ENCODE assay signal across 13 cellular contexts in the genomic region with DNA sequence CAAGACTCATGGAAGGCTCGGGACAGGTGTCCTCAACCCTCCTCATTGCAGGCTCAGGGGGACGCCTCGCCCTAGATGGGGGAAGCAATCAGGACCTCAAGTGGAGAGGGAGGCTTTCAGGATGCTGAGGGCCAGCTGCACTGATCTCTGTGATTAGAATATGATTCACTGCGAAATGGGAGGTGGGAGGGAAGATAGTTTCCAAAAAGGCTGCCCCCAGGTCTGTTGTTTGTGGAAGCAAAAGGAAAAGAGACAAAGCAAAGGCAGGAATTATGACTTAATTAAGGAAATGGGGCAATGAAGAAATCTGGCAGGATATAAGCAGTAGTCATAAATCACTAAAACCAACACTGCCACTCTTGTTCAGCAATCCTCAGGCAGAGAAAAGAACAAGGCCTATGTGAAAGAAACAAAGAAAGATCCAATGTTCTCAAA.
DNase-seq lines count a peak whose midpoint lies in the region; ATAC-seq, FAIRE-seq and TF ChIP-seq lines count a peak whose summit lies in the region.
"Had no signal": no experiment of that assay in that cellular context is flagged by ENCODE, and none has a peak within 500 bp of the region (broad histone marks: within the 10 kb centered on the region; RNA-seq: fewer than 3 reads in every experiment).

No MANE protein-coding gene starts in this region.

- TF ChIP-seq CTCF in astrocyte (IDR thresholded peaks at IDR 0.05; ENCODE audit: insufficient read depth, low read depth, low read length) (no peak), lung (IDR thresholded peaks at IDR 0.05; ENCODE audit: control extremely low read depth, extremely low read depth) (no peak)

- no peak overlapping the region for H3K4me3 Mint-ChIP-seq in astrocyte (ENCODE audit: unreplicated experiment)
- no peak overlapping the region for H3K4me3 Mint-ChIP-seq in natural killer cell treated with Interleukin-12 subunit alpha and Interleukin-12 subunit beta and Interleukin-15 and Interleukin-18, amount 100 ng/mL, for 72 hours
- H3K4me3 Mint-ChIP-seq: activated naive CD8-positive, alpha-beta T cell treated with anti-CD3 and anti-CD28 coated beads for 36 hours had no signal

- H3K9me3 ChIP-seq in astrocyte (ENCODE audit: insufficient read depth, low read depth, low read length), result no peaks in the 10 kb centered on the region
- no peaks in the 10 kb centered on the region for H3K9me3 ChIP-seq in lung (ENCODE audit: control insufficient read depth in 2 of 2, insufficient read depth in 1 of 2, low read length in 1 of 2)

- H3K27me3 ChIP-seq in astrocyte (ENCODE audit: insufficient read depth, low read length) (no peaks in the 10 kb centered on the region), lung (ENCODE audit: control insufficient read depth, insufficient read depth) (no peaks in the 10 kb centered on the region)

- no peaks in the 10 kb centered on the region for H3K9me3 Mint-ChIP-seq in astrocyte (ENCODE audit: unreplicated experiment)
- no peaks in the 10 kb centered on the region for H3K9me3 Mint-ChIP-seq in natural killer cell treated with Interleukin-12 subunit alpha and Interleukin-12 subunit beta and Interleukin-15 and Interleukin-18, amount 100 ng/mL, for 72 hours
- H3K9me3 Mint-ChIP-seq: activated naive CD8-positive, alpha-beta T cell treated with anti-CD3 and anti-CD28 coated beads for 36 hours had no signal

- 26 to 33% methylated on average over 4 of the region's 4 CpGs for WGBS in lung, 2 donors

- no peak overlapping the region for H3K4me3 ChIP-seq in astrocyte (ENCODE audit: insufficient read depth, low read depth, low read length)
- no peak overlapping the region for H3K4me3 ChIP-seq in lung

- H3K4me2 ChIP-seq in astrocyte (ENCODE audit: low read length), result no peak overlapping the region

- DNase-seq in DMS79 treated with DMSO at 0.1 percent for 48 hours (lab: John Stamatoyannopoulos, UW), result peak; percentile 15
- DNase-seq in NCI-H2081 (lab: John Stamatoyannopoulos, UW), result peak; percentile 30 to 77
- DNase-seq in astrocyte (ENCODE audit: low read depth), result peak; percentile 46
- DNase-seq in lung (ENCODE audit: low spot score), result no peak
- DNase-seq in activated effector memory CD4-positive, alpha-beta T cell treated with anti-CD3 and anti-CD28 coated beads, Interleukin-2, amount 50 U/mL, for 16 hours, result no peak
- DNase-seq in natural killer cell treated with Interleukin-12 subunit alpha and Interleukin-12 subunit beta and Interleukin-15 and Interleukin-18, amount 100 ng/mL, for 72 hours (ENCODE audit: low spot score), result no peak
- no peak for DNase-seq in germinal center (ENCODE audit: low spot score)
- DNase-seq: activated naive CD8-positive, alpha-beta T cell treated with anti-CD3 and anti-CD28 coated beads for 36 hours; NCI-H2029; T1000 had no signal

- H3K27me3 Mint-ChIP-seq in astrocyte (ENCODE audit: low read depth, unreplicated experiment), result peaks cover 27% of the 10 kb centered on the region
- peaks cover 6 to 13% of the 10 kb centered on the region in 2 donors for H3K27me3 Mint-ChIP-seq in natural killer cell treated with Interleukin-12 subunit alpha and Interleukin-12 subunit beta and Interleukin-15 and Interleukin-18, amount 100 ng/mL, for 72 hours
- H3K27me3 Mint-ChIP-seq: activated naive CD8-positive, alpha-beta T cell treated with anti-CD3 and anti-CD28 coated beads for 36 hours had no signal

- H3K36me3 Mint-ChIP-seq in astrocyte (ENCODE audit: low read depth, unreplicated experiment), result no peaks in the 10 kb centered on the region
- no peaks in the 10 kb centered on the region for H3K36me3 Mint-ChIP-seq in natural killer cell treated with Interleukin-12 subunit alpha and Interleukin-12 subunit beta and Interleukin-15 and Interleukin-18, amount 100 ng/mL, for 72 hours
- H3K36me3 Mint-ChIP-seq: activated naive CD8-positive, alpha-beta T cell treated with anti-CD3 and anti-CD28 coated beads for 36 hours had no signal

- H3K79me2 ChIP-seq in astrocyte (ENCODE audit: insufficient read depth, low read length), result no peaks in the 10 kb centered on the region

- H2AFZ ChIP-seq in astrocyte (ENCODE audit: low read depth, low read length), result no peak overlapping the region

- no peak overlapping the region for H3K27ac Mint-ChIP-seq in astrocyte (ENCODE audit: unreplicated experiment)
- no peak overlapping the region for H3K27ac Mint-ChIP-seq in natural killer cell treated with Interleukin-12 subunit alpha and Interleukin-12 subunit beta and Interleukin-15 and Interleukin-18, amount 100 ng/mL, for 72 hours
- H3K27ac Mint-ChIP-seq: activated naive CD8-positive, alpha-beta T cell treated with anti-CD3 and anti-CD28 coated beads for 36 hours had no signal

- H3K27ac ChIP-seq in astrocyte (ENCODE audit: low read depth, low read length) (no peak overlapping the region), lung (ENCODE audit: low read depth in 1 of 2, low read length in 1 of 2) (no peak overlapping the region)

- no peak overlapping the region for H3K9ac ChIP-seq in astrocyte (ENCODE audit: low read length)

- H4K20me1 ChIP-seq in astrocyte (ENCODE audit: insufficient read depth, low read length), result no peaks in the 10 kb centered on the region

- ATAC-seq in lung (ENCODE audit: insufficient read depth, low FRiP score) (peak; percentile 41), GM19463 (IDR thresholded peaks at IDR 0.05; ENCODE audit: unreplicated experiment) (no peak)
- no peak for ATAC-seq in natural killer cell treated with Interleukin-12 subunit alpha and Interleukin-12 subunit beta and Interleukin-15 and Interleukin-18, amount 100 ng/mL, for 72 hours
- ATAC-seq: sciatic nerve had no signal

- no peaks in the 10 kb centered on the region for H3K4me1 ChIP-seq in astrocyte (ENCODE audit: insufficient read depth, low read length)
- peaks cover 0 to 3% of the 10 kb centered on the region in 2 donors for H3K4me1 ChIP-seq in lung (ENCODE audit: control insufficient read depth in 2 of 2, insufficient read depth in 2 of 2, low read length in 2 of 2)

- H3K4me1 Mint-ChIP-seq in astrocyte (ENCODE audit: low read depth, unreplicated experiment), result no peaks in the 10 kb centered on the region
- H3K4me1 Mint-ChIP-seq in natural killer cell treated with Interleukin-12 subunit alpha and Interleukin-12 subunit beta and Interleukin-15 and Interleukin-18, amount 100 ng/mL, for 72 hours (ENCODE audit: low read depth in 2 of 2), result no peaks in the 10 kb centered on the region
- H3K4me1 Mint-ChIP-seq: activated naive CD8-positive, alpha-beta T cell treated with anti-CD3 and anti-CD28 coated beads for 36 hours had no signal

- FAIRE-seq in astrocyte (lab: Jason Lieb, UNC), result no peak
- FAIRE-seq: colon had no signal

- H3K36me3 ChIP-seq in astrocyte (ENCODE audit: insufficient read depth, low read length) (no peaks in the 10 kb centered on the region), lung (ENCODE audit: control insufficient read depth in 2 of 2, insufficient read depth in 2 of 2, low read length in 2 of 2) (no peaks in the 10 kb centered on the region)

Comparison
In these comparisons a context has a peak if more than half of its experiments do, and no peak if none do; other contexts are left out.
1. DNase-seq: peak in DMS79 treated with DMSO at 0.1 percent for 48 hours (single experiment), NCI-H2081 (2 of 2) and astrocyte (single experiment); none in lung (single experiment), activated effector memory CD4-positive, alpha-beta T cell treated with anti-CD3 and anti-CD28 coated beads, Interleukin-2, amount 50 U/mL, for 16 hours (single experiment), natural killer cell treated with Interleukin-12 subunit alpha and Interleukin-12 subunit beta and Interleukin-15 and Interleukin-18, amount 100 ng/mL, for 72 hours (single experiment) and germinal center (single experiment).